2 cellular contexts compared by ENCODE assay signal in the genomic region with DNA sequence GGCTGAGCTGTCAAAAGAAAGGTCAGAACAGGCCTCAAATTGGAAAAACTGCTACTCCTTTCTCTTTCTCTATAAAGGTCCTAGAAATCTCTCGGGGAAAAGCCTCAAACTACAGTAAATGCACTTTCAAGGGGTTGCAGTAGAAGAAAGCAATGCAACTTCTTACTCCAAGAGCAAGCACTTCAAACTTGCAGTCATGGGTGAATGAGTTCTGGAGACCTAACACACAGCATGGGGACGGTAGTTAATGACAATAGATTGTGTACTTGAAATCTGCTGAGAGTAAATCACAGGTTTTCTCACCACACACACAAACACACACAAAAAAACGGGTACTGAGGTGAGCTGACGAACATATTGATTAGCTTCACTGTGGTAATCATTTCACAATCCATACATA.
TF ChIP-seq lines count a peak whose summit lies in the region.

No MANE protein-coding gene starts in this region.

TF ChIP-seq in GM23338, 12 proteins besides CTCF, POLR2A, EP300 and RAD21 (continued from another document):
- TF ChIP-seq, protein P1, sequence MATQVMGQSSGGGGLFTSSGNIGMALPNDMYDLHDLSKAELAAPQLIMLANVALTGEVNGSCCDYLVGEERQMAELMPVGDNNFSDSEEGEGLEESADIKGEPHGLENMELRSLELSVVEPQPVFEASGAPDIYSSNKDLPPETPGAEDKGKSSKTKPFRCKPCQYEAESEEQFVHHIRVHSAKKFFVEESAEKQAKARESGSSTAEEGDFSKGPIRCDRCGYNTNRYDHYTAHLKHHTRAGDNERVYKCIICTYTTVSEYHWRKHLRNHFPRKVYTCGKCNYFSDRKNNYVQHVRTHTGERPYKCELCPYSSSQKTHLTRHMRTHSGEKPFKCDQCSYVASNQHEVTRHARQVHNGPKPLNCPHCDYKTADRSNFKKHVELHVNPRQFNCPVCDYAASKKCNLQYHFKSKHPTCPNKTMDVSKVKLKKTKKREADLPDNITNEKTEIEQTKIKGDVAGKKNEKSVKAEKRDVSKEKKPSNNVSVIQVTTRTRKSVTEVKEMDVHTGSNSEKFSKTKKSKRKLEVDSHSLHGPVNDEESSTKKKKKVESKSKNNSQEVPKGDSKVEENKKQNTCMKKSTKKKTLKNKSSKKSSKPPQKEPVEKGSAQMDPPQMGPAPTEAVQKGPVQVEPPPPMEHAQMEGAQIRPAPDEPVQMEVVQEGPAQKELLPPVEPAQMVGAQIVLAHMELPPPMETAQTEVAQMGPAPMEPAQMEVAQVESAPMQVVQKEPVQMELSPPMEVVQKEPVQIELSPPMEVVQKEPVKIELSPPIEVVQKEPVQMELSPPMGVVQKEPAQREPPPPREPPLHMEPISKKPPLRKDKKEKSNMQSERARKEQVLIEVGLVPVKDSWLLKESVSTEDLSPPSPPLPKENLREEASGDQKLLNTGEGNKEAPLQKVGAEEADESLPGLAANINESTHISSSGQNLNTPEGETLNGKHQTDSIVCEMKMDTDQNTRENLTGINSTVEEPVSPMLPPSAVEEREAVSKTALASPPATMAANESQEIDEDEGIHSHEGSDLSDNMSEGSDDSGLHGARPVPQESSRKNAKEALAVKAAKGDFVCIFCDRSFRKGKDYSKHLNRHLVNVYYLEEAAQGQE (IDR thresholded peaks at IDR 0.05; ENCODE audit: unreplicated experiment): no peak
- TF ChIP-seq JUNB (IDR thresholded peaks at IDR 0.05; ENCODE audit: unreplicated experiment) (no peak), CREB1 (CRISPR knock-in tag; IDR thresholded peaks at IDR 0.05; ENCODE audit: low read depth) (no peak), EZH2 (IDR thresholded peaks at IDR 0.05; ENCODE audit: low read depth, unreplicated experiment) (no peak), NANOG (IDR thresholded peaks at IDR 0.05; ENCODE audit: borderline replicate concordance) (no peak), POLR2AphosphoS5 (IDR thresholded peaks at IDR 0.05; ENCODE audit: low read depth) (no peak), EZH2phosphoT487 (IDR thresholded peaks at IDR 0.05; ENCODE audit: unreplicated experiment) (no peak)
- TF ChIP-seq, protein P2, sequence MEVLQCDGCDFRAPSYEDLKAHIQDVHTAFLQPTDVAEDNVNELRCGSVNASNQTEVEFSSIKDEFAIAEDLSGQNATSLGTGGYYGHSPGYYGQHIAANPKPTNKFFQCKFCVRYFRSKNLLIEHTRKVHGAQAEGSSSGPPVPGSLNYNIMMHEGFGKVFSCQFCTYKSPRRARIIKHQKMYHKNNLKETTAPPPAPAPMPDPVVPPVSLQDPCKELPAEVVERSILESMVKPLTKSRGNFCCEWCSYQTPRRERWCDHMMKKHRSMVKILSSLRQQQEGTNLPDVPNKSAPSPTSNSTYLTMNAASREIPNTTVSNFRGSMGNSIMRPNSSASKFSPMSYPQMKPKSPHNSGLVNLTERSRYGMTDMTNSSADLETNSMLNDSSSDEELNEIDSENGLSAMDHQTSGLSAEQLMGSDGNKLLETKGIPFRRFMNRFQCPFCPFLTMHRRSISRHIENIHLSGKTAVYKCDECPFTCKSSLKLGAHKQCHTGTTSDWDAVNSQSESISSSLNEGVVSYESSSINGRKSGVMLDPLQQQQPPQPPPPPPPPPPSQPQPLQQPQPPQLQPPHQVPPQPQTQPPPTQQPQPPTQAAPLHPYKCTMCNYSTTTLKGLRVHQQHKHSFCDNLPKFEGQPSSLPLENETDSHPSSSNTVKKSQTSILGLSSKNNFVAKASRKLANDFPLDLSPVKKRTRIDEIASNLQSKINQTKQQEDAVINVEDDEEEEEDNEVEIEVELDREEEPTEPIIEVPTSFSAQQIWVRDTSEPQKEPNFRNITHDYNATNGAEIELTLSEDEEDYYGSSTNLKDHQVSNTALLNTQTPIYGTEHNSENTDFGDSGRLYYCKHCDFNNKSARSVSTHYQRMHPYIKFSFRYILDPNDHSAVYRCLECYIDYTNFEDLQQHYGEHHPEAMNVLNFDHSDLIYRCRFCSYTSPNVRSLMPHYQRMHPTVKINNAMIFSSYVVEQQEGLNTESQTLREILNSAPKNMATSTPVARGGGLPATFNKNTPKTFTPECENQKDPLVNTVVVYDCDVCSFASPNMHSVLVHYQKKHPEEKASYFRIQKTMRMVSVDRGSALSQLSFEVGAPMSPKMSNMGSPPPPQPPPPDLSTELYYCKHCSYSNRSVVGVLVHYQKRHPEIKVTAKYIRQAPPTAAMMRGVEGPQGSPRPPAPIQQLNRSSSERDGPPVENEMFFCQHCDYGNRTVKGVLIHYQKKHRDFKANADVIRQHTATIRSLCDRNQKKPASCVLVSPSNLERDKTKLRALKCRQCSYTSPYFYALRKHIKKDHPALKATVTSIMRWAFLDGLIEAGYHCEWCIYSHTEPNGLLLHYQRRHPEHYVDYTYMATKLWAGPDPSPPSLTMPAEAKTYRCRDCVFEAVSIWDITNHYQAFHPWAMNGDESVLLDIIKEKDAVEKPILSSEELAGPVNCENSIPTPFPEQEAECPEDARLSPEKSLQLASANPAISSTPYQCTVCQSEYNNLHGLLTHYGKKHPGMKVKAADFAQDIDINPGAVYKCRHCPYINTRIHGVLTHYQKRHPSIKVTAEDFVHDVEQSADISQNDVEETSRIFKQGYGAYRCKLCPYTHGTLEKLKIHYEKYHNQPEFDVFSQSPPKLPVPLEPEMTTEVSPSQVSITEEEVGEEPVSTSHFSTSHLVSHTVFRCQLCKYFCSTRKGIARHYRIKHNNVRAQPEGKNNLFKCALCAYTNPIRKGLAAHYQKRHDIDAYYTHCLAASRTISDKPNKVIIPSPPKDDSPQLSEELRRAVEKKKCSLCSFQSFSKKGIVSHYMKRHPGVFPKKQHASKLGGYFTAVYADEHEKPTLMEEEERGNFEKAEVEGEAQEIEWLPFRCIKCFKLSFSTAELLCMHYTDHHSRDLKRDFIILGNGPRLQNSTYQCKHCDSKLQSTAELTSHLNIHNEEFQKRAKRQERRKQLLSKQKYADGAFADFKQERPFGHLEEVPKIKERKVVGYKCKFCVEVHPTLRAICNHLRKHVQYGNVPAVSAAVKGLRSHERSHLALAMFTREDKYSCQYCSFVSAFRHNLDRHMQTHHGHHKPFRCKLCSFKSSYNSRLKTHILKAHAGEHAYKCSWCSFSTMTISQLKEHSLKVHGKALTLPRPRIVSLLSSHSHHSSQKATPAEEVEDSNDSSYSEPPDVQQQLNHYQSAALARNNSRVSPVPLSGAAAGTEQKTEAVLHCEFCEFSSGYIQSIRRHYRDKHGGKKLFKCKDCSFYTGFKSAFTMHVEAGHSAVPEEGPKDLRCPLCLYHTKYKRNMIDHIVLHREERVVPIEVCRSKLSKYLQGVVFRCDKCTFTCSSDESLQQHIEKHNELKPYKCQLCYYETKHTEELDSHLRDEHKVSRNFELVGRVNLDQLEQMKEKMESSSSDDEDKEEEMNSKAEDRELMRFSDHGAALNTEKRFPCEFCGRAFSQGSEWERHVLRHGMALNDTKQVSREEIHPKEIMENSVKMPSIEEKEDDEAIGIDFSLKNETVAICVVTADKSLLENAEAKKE (CRISPR knock-in tag; IDR thresholded peaks at IDR 0.05): no peak
- TF ChIP-seq, protein P3, sequence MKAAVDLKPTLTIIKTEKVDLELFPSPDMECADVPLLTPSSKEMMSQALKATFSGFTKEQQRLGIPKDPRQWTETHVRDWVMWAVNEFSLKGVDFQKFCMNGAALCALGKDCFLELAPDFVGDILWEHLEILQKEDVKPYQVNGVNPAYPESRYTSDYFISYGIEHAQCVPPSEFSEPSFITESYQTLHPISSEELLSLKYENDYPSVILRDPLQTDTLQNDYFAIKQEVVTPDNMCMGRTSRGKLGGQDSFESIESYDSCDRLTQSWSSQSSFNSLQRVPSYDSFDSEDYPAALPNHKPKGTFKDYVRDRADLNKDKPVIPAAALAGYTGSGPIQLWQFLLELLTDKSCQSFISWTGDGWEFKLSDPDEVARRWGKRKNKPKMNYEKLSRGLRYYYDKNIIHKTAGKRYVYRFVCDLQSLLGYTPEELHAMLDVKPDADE (IDR thresholded peaks at IDR 0.05): no peak
TF ChIP-seq in GM23338: peak in this region for 0.

TF ChIP-seq in WTC11, 78 proteins besides CTCF, POLR2A, EP300 and RAD21 (continued from another document):
- TF ChIP-seq TEAD1 (CRISPR knock-in tag; IDR thresholded peaks at IDR 0.05) (no peak), SP1 (CRISPR knock-in tag; conservative IDR thresholded peaks at IDR 0.05) (no peak), ESRRA (CRISPR knock-in tag; IDR thresholded peaks at IDR 0.05; ENCODE audit: borderline replicate concordance) (no peak), OVOL2 (CRISPR knock-in tag; IDR thresholded peaks at IDR 0.05; ENCODE audit: borderline replicate concordance) (no peak), GTF2I (CRISPR knock-in tag; conservative IDR thresholded peaks at IDR 0.05) (no peak)
- TF ChIP-seq, protein P4, sequence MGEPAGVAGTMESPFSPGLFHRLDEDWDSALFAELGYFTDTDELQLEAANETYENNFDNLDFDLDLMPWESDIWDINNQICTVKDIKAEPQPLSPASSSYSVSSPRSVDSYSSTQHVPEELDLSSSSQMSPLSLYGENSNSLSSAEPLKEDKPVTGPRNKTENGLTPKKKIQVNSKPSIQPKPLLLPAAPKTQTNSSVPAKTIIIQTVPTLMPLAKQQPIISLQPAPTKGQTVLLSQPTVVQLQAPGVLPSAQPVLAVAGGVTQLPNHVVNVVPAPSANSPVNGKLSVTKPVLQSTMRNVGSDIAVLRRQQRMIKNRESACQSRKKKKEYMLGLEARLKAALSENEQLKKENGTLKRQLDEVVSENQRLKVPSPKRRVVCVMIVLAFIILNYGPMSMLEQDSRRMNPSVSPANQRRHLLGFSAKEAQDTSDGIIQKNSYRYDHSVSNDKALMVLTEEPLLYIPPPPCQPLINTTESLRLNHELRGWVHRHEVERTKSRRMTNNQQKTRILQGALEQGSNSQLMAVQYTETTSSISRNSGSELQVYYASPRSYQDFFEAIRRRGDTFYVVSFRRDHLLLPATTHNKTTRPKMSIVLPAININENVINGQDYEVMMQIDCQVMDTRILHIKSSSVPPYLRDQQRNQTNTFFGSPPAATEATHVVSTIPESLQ (CRISPR knock-in tag; IDR thresholded peaks at IDR 0.05): no peak
- TF ChIP-seq, protein P5, sequence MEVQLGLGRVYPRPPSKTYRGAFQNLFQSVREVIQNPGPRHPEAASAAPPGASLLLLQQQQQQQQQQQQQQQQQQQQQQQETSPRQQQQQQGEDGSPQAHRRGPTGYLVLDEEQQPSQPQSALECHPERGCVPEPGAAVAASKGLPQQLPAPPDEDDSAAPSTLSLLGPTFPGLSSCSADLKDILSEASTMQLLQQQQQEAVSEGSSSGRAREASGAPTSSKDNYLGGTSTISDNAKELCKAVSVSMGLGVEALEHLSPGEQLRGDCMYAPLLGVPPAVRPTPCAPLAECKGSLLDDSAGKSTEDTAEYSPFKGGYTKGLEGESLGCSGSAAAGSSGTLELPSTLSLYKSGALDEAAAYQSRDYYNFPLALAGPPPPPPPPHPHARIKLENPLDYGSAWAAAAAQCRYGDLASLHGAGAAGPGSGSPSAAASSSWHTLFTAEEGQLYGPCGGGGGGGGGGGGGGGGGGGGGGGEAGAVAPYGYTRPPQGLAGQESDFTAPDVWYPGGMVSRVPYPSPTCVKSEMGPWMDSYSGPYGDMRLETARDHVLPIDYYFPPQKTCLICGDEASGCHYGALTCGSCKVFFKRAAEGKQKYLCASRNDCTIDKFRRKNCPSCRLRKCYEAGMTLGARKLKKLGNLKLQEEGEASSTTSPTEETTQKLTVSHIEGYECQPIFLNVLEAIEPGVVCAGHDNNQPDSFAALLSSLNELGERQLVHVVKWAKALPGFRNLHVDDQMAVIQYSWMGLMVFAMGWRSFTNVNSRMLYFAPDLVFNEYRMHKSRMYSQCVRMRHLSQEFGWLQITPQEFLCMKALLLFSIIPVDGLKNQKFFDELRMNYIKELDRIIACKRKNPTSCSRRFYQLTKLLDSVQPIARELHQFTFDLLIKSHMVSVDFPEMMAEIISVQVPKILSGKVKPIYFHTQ (CRISPR knock-in tag; IDR thresholded peaks at IDR 0.05): no peak
